19 cellular contexts compared by ENCODE assay signal in the genomic region with DNA sequence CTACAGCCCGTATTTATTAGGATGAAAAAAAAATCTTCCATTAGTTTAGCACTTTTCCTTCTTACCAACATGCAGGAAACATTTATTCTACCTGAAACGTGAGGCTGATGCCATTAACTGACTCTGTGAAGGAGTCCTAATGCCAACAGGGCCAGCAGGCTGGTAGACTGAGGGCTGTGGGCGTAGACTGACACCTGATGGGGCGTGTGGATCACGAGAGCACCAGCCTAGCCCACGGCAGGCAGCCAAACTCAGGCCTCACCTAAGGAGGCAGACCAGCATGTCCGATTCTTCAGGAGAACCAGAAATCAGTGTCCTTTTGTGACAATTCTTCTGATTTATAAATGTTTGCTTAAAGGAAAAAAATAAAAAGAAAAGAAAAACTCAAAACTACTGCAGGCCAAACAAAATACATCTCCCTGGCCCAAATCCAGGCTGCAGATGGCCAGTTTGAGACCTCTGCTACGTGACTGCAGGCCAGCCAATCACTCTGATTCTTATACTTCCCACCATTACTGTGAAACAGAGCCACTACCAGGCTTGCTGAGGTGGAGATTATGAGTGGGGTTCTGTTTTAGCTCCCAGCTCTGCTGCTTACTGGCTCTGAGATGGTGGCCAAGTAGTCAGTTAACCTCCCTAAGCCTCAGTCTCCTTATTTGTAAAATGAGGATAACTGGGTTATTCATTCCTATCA.
DNase-seq lines count a peak whose midpoint lies in the region; ATAC-seq, FAIRE-seq and TF ChIP-seq lines count a peak whose summit lies in the region.
"Had no signal": no experiment of that assay in that cellular context is flagged by ENCODE, and none has a peak within 500 bp of the region (broad histone marks: within the 10 kb centered on the region; RNA-seq: fewer than 3 reads in every experiment).

No MANE protein-coding gene starts in this region.

- H3K4me3 ChIP-seq in muscle layer of colon (ENCODE audit: low read depth in 1 of 2, low read length in 2 of 2) (no peak overlapping the region), vagina (no peak overlapping the region)
- H3K4me3 ChIP-seq: A549, esophagus muscularis mucosa, lower lobe of right lung had no signal

- peak; percentile 66 for FAIRE-seq in endometrium (lab: Jason Lieb, UNC)
- FAIRE-seq: A549 had no signal

- H3K4me1 ChIP-seq in muscle layer of colon (ENCODE audit: insufficient read depth, low read length) (peaks cover 89% of the 10 kb centered on the region), vagina (peaks cover 14% of the 10 kb centered on the region)
- H3K4me1 ChIP-seq: A549 had no signal

- H3K9me3 ChIP-seq in muscle layer of colon (ENCODE audit: low read length) (no peaks in the 10 kb centered on the region), vagina (no peaks in the 10 kb centered on the region)
- H3K9me3 ChIP-seq: A549, esophagus muscularis mucosa, lower lobe of right lung had no signal

- H3K4me3 Mint-ChIP-seq in activated CD8-positive, alpha-beta memory T cell treated with anti-CD3 and anti-CD28 coated beads, Interleukin-2, amount 10 ng/mL, durations not matched to agents 7 days and 5 days, result no peak overlapping the region
- H3K4me3 Mint-ChIP-seq: activated naive CD8-positive, alpha-beta T cell treated with anti-CD3 and anti-CD28 coated beads, Interleukin-2, amount 10 ng/mL, durations not matched to agents 7 days and 5 days; H9; naive thymus-derived CD4-positive, alpha-beta T cell; T-helper 2 cell treated with Interferon-gamma antibody and Interleukin-4, amounts not matched to agents 5 μg/mL and 100 μg/mL, for 36 hours; WTC11 had no signal

- TF ChIP-seq POLR2A in vagina (IDR thresholded peaks at IDR 0.05), result no peak

- no peak overlapping the region for H3K27ac Mint-ChIP-seq in activated CD8-positive, alpha-beta memory T cell treated with anti-CD3 and anti-CD28 coated beads, Interleukin-2, amount 10 ng/mL, durations not matched to agents 7 days and 5 days
- H3K27ac Mint-ChIP-seq: activated naive CD8-positive, alpha-beta T cell treated with anti-CD3 and anti-CD28 coated beads, Interleukin-2, amount 10 ng/mL, durations not matched to agents 7 days and 5 days; H9; naive thymus-derived CD4-positive, alpha-beta T cell; T-helper 2 cell treated with Interferon-gamma antibody and Interleukin-4, amounts not matched to agents 5 μg/mL and 100 μg/mL, for 36 hours; WTC11 had no signal

- CTCF ChIA-PET in activated CD8-positive, alpha-beta memory T cell treated with anti-CD3 and anti-CD28 coated beads, Interleukin-2, amount 10 ng/mL, durations not matched to agents 7 days and 5 days (lab: Charles Lee), result no interaction called here

- DNase-seq in activated CD8-positive, alpha-beta memory T cell treated with anti-CD3 and anti-CD28 coated beads for 24 hours, result peak; percentile 24
- no peak for DNase-seq in activated CD8-positive, alpha-beta memory T cell treated with anti-CD3 and anti-CD28 coated beads, Interleukin-2, amount 10 ng/mL, durations not matched to agents 7 days and 5 days
- DNase-seq in vagina (ENCODE audit: extremely low spot score in 2 of 2) (no peak), AG20443 (ENCODE audit: low spot score) (no peak), NCI-H1417 treated with DMSO at 0.1 percent for 48 hours (lab: John Stamatoyannopoulos, UW) (no peak)
- DNase-seq: activated naive CD8-positive, alpha-beta T cell treated with anti-CD3 and anti-CD28 coated beads, Interleukin-2, amount 10 ng/mL, durations not matched to agents 7 days and 5 days; brain microvascular endothelial cell; DMS53; H9; lower lobe of right lung; naive thymus-derived CD4-positive, alpha-beta T cell; stimulated activated CD8-positive, alpha-beta memory T cell treated with anti-CD3 and anti-CD28 coated beads, Interleukin-4, amount 100 ng/mL, for 48 hours had no signal

- H3K36me3 ChIP-seq in muscle layer of colon (ENCODE audit: insufficient read depth, low read length) (peaks cover 3% of the 10 kb centered on the region), vagina (no peaks in the 10 kb centered on the region)
- H3K36me3 ChIP-seq: brain microvascular endothelial cell, esophagus muscularis mucosa, lower lobe of right lung had no signal

- H3K27me3 Mint-ChIP-seq in activated CD8-positive, alpha-beta memory T cell treated with anti-CD3 and anti-CD28 coated beads, Interleukin-2, amount 10 ng/mL, durations not matched to agents 7 days and 5 days, result peaks cover 7% of the 10 kb centered on the region

- ATAC-seq in activated CD8-positive, alpha-beta memory T cell treated with anti-CD3 and anti-CD28 coated beads, Interleukin-2, amount 10 ng/mL, durations not matched to agents 7 days and 5 days, result no peak
- ATAC-seq in GM19452 (IDR thresholded peaks at IDR 0.05; ENCODE audit: unreplicated experiment), result no peak
- ATAC-seq: A549; lower lobe of right lung; naive thymus-derived CD4-positive, alpha-beta T cell; WTC11 had no signal

- H3K27me3 ChIP-seq in muscle layer of colon (ENCODE audit: control insufficient read depth in 1 of 2, insufficient read depth in 2 of 2, low read length in 2 of 2) (no peaks in the 10 kb centered on the region), vagina (no peaks in the 10 kb centered on the region)
- H3K27me3 ChIP-seq: esophagus muscularis mucosa had no signal

- peaks cover 17% of the 10 kb centered on the region for H3K4me1 Mint-ChIP-seq in activated CD8-positive, alpha-beta memory T cell treated with anti-CD3 and anti-CD28 coated beads, Interleukin-2, amount 10 ng/mL, durations not matched to agents 7 days and 5 days
- H3K4me1 Mint-ChIP-seq: WTC11 had no signal

- no peaks in the 10 kb centered on the region for H3K36me3 Mint-ChIP-seq in activated CD8-positive, alpha-beta memory T cell treated with anti-CD3 and anti-CD28 coated beads, Interleukin-2, amount 10 ng/mL, durations not matched to agents 7 days and 5 days
- H3K36me3 Mint-ChIP-seq: activated naive CD8-positive, alpha-beta T cell treated with anti-CD3 and anti-CD28 coated beads, Interleukin-2, amount 10 ng/mL, durations not matched to agents 7 days and 5 days; naive thymus-derived CD4-positive, alpha-beta T cell; WTC11 had no signal

- H3K9ac ChIP-seq in muscle layer of colon (ENCODE audit: low read length), result no peak overlapping the region

- no peaks in the 10 kb centered on the region for H3K9me3 Mint-ChIP-seq in activated CD8-positive, alpha-beta memory T cell treated with anti-CD3 and anti-CD28 coated beads, Interleukin-2, amount 10 ng/mL, durations not matched to agents 7 days and 5 days (ENCODE audit: low read depth)
- H3K9me3 Mint-ChIP-seq: activated naive CD8-positive, alpha-beta T cell treated with anti-CD3 and anti-CD28 coated beads, Interleukin-2, amount 10 ng/mL, durations not matched to agents 7 days and 5 days; H9; naive thymus-derived CD4-positive, alpha-beta T cell; T-helper 2 cell treated with Interferon-gamma antibody and Interleukin-4, amounts not matched to agents 5 μg/mL and 100 μg/mL, for 36 hours; WTC11 had no signal

- no peak for TF ChIP-seq CTCF in vagina (IDR thresholded peaks at IDR 0.05)

- peak overlapping the region; percentile 45 for H3K27ac ChIP-seq in muscle layer of colon (ENCODE audit: low read depth, low read length)
- H3K27ac ChIP-seq in vagina, result peak overlapping the region; percentile 31
- H3K27ac ChIP-seq: A549, brain microvascular endothelial cell, esophagus muscularis mucosa, lower lobe of right lung had no signal

- intact Hi-C loops in vagina (cut with DNase I), result no loop called here
